Comparison of ENCODE assay signal across 1 cellular context in genomic region chr11:60923800-60924109, GRCh38.
TF ChIP-seq lines count a peak whose summit lies in the region.

No MANE protein-coding gene starts in this region.

TF ChIP-seq in WTC11, 78 proteins besides CTCF, POLR2A, EP300 and RAD21 (continued from another document):
- 0 out of 2 replicates have a peak, but pooled peaks have one; percentile 11 for TF ChIP-seq FOXP1 (CRISPR knock-in tag; IDR thresholded peaks at IDR 0.05; ENCODE audit: borderline replicate concordance)
- TF ChIP-seq AFF4 (CRISPR knock-in tag; IDR thresholded peaks at IDR 0.05; ENCODE audit: borderline replicate concordance): no peak
- no peak for TF ChIP-seq ATF2 (CRISPR knock-in tag; IDR thresholded peaks at IDR 0.05; ENCODE audit: borderline replicate concordance, low read depth)
TF ChIP-seq in WTC11: peak in this region for 1.
